Comparison of ENCODE assay signal across 14 cellular contexts in the genomic region with DNA sequence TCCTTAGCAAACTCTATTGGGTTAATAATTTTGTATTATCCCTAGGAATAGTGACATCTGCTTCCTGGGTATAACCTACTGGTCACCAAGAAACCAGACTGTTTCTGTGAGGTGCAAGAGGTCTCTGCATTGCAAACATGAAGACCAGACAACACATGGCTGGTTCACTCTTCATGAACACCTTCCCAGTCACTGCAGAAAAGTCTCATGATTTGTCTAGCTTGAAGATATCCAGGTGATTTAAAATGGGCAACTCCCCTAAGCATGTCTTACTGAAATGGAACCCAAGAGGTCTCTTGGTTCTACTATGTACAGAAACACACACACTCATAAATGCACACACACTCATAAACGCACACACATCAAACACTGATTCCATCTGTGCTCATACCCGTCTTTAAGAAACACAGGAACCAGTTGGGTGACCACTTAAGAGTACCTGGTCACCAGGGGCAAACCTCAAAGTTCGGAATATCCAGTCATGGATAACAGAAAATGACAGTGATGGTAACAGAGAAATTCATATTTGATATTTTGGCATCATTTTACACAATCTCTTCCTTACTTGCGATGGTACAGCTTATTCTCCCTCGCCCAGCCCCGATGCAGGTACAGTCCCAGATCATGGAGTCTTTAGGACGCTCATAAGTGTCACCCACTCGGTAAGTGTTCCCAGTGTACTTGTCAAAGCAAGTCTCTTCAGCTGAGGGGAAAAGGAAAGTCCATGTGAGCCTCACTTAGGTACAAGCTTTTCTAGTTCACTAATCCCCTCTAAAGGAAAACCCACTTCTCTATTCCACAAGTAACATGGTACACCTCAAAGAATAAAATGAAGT. TPM values are rescaled to one million over a fixed set of nuclear protein-coding genes. Genes with fewer than 3 reads are reported as not detected.
DNase-seq lines count a peak whose midpoint lies in the region; ATAC-seq and TF ChIP-seq lines count a peak whose summit lies in the region.
"Had no signal": no experiment of that assay in that cellular context is flagged by ENCODE, and none has a peak within 500 bp of the region (broad histone marks: within the 10 kb centered on the region; RNA-seq: fewer than 3 reads in every experiment).

No MANE protein-coding gene starts in this region.

- ATAC-seq in HG03442 (IDR thresholded peaks at IDR 0.05; ENCODE audit: unreplicated experiment) (no peak), HG02759 (IDR thresholded peaks at IDR 0.05; ENCODE audit: unreplicated experiment) (no peak)
- no peak for ATAC-seq in activated T-helper 17 cell treated with anti-CD3 and anti-CD28 coated beads, Interleukin-2, amount 50 U/mL, for 72 hours (replicated peaks)
- ATAC-seq: CD8-positive, alpha-beta T cell; natural killer cell; T-helper 17 cell had no signal

- H3K27me3 Mint-ChIP-seq in MCF 10A (ENCODE audit: insufficient read depth, unreplicated experiment), result no peaks in the 10 kb centered on the region
- H3K27me3 Mint-ChIP-seq in activated T-helper 17 cell treated with anti-CD3 and anti-CD28 coated beads, Interleukin-2, amount 50 U/mL, for 72 hours, result peaks cover 62% of the 10 kb centered on the region

- POLR2A ChIA-PET in MCF 10A (lab: Yijun Ruan, JAX), result interaction anchor here (0.6 to 1.6 kb wide), 5 partner anchors 13 to 232 kb away, joined by 3 to 5 read pairs (median 3); no protein-coding TSS in a partner anchor

- peak overlapping the region; percentile 88 for H3K4me2 ChIP-seq in skeletal muscle satellite cell (ENCODE audit: low read length)

- H3K4me1 Mint-ChIP-seq in MCF 10A (ENCODE audit: insufficient read depth, unreplicated experiment), result peaks cover 29% of the 10 kb centered on the region
- H3K4me1 Mint-ChIP-seq in activated T-helper 17 cell treated with anti-CD3 and anti-CD28 coated beads, Interleukin-2, amount 50 U/mL, for 72 hours, result peaks cover 6% of the 10 kb centered on the region

- H3K9ac ChIP-seq in skeletal muscle satellite cell (ENCODE audit: low read depth, low read length), result peak overlapping the region; percentile 96

- no TSS peak for BruUV-seq in MCF 10A (replicated peaks; lab: Mats Ljungman, UMichigan)

- H3K4me1 ChIP-seq in skeletal muscle satellite cell (ENCODE audit: control insufficient read depth, insufficient read depth, low read length), result peaks cover 41% of the 10 kb centered on the region

- H3K27ac Mint-ChIP-seq in MCF 10A (ENCODE audit: low read depth, unreplicated experiment), result peak overlapping the region; percentile 91
- no peak overlapping the region for H3K27ac Mint-ChIP-seq in activated T-helper 17 cell treated with anti-CD3 and anti-CD28 coated beads, Interleukin-2, amount 50 U/mL, for 72 hours
- H3K27ac Mint-ChIP-seq: CD8-positive, alpha-beta T cell; natural killer cell; T-helper 17 cell had no signal

- H3K9me3 ChIP-seq in skeletal muscle satellite cell (replicated peaks; ENCODE audit: low read length), result no peaks in the 10 kb centered on the region

- DNase-seq in HCEC 1CT, result peak; percentile 29
- DNase-seq in MCF 10A (ENCODE audit: unreplicated experiment), result no peak
- DNase-seq in iris pigment epithelial cell (ENCODE audit: low read depth), result peak; percentile 54
- no peak for DNase-seq in NCI-H2107 treated with DMSO at 0.1 percent for 48 hours (lab: John Stamatoyannopoulos, UW; ENCODE audit: unreplicated experiment)
- DNase-seq: activated CD4-positive, alpha-beta T cell treated with anti-CD3 and anti-CD28 coated beads, Interleukin-2, amount 50 U/mL, for 4 hours; activated naive CD4-positive, alpha-beta T cell; CD8-positive, alpha-beta T cell; natural killer cell; NCI-H2171 treated with DMSO at 0.1 percent for 48 hours; T-helper 17 cell had no signal

- no peaks in the 10 kb centered on the region for H3K27me3 ChIP-seq in skeletal muscle satellite cell (ENCODE audit: control insufficient read depth, insufficient read depth, low read length)

- H3K36me3 Mint-ChIP-seq in MCF 10A (ENCODE audit: insufficient read depth, unreplicated experiment), result peaks cover 15% of the 10 kb centered on the region
- H3K36me3 Mint-ChIP-seq in activated T-helper 17 cell treated with anti-CD3 and anti-CD28 coated beads, Interleukin-2, amount 50 U/mL, for 72 hours (ENCODE audit: low read depth), result no peaks in the 10 kb centered on the region
- H3K36me3 Mint-ChIP-seq: CD8-positive, alpha-beta T cell; natural killer cell had no signal

- CTCF ChIA-PET in MCF 10A (lab: Yijun Ruan, JAX), result interaction anchor here (0.6 to 1.1 kb wide), 4 partner anchors 10 to 488 kb away, joined by 3 read pairs; no protein-coding TSS in a partner anchor

- no peak for TF ChIP-seq CTCF in MCF 10A (IDR thresholded peaks at IDR 0.05; ENCODE audit: unreplicated experiment)

- intact Hi-C loops in MCF 10A (cut with micrococcal nuclease), result no loop called here

- H3K36me3 ChIP-seq in skeletal muscle satellite cell (ENCODE audit: insufficient read depth, low read length), result peaks cover 77% of the 10 kb centered on the region

- no peaks in the 10 kb centered on the region for H3K9me3 Mint-ChIP-seq in MCF 10A (ENCODE audit: unreplicated experiment)
- H3K9me3 Mint-ChIP-seq in activated T-helper 17 cell treated with anti-CD3 and anti-CD28 coated beads, Interleukin-2, amount 50 U/mL, for 72 hours, result peaks cover 4% of the 10 kb centered on the region
- H3K9me3 Mint-ChIP-seq: CD8-positive, alpha-beta T cell; natural killer cell had no signal

- H3K4me3 Mint-ChIP-seq in MCF 10A (ENCODE audit: unreplicated experiment), result peak overlapping the region; percentile 53
- no peak overlapping the region for H3K4me3 Mint-ChIP-seq in activated T-helper 17 cell treated with anti-CD3 and anti-CD28 coated beads, Interleukin-2, amount 50 U/mL, for 72 hours
- H3K4me3 Mint-ChIP-seq: CD8-positive, alpha-beta T cell; natural killer cell had no signal

- peak overlapping the region; percentile 86 for H3K4me3 ChIP-seq in skeletal muscle satellite cell (ENCODE audit: low read length)

RNA-seq across cellular contexts. Expression of a gene that starts 2.9 kb away (rescaled TPM):
- total RNA-seq in MCF 10A (2022), result 564 and 636 TPM in 2 replicates
- total RNA-seq in skeletal muscle satellite cell (2012; rRNA removed), result 9,411 and 9,536 TPM in 2 replicates
- total RNA-seq in activated T-helper 17 cell treated with anti-CD3 and anti-CD28 coated beads, Interleukin-2, amount 50 U/mL, for 72 hours, result 1 to 10 TPM in 1 of 2 donors, under 1 TPM in 1; 0.97 to 1.2 TPM
- total RNA-seq: CD8-positive, alpha-beta T cell had no signal

Comparison
In these comparisons a context has a peak if more than half of its experiments do, and no peak if none do; other contexts are left out.
1. DNase-seq: peak in HCEC 1CT (single experiment) and iris pigment epithelial cell (single experiment); none in MCF 10A (single experiment) and NCI-H2107 treated with DMSO at 0.1 percent for 48 hours (single experiment).
2. RNA of a gene that starts 2.9 kb away (total RNA-seq): 564 to 636 TPM in MCF 10A; 0.97 to 1.2 TPM in activated T-helper 17 cell treated with anti-CD3 and anti-CD28 coated beads, Interleukin-2, amount 50 U/mL, for 72 hours; every median in the first group is over 100 times any median in the second.